ENCODE assay signal across 8 cellular contexts in genomic region chr17:28646039-28646754, GRCh38. TPM values are rescaled to one million over a fixed set of nuclear protein-coding genes. Genes with fewer than 3 reads are reported as not detected.
DNase-seq lines count a peak whose midpoint lies in the region; ATAC-seq and FAIRE-seq lines count a peak whose summit lies in the region.

No MANE protein-coding gene starts in this region.

- no peaks in the 10 kb centered on the region for H3K9me3 ChIP-seq in iPS-20b (ENCODE audit: insufficient read depth, low read depth, low read length)

- FAIRE-seq in RCC 7860 (lab: Jason Lieb, UNC): no peak

- H3K27me3 Mint-ChIP-seq in IgD-negative memory B cell: no peaks in the 10 kb centered on the region
- no peaks in the 10 kb centered on the region for H3K27me3 Mint-ChIP-seq in activated CD8-positive, alpha-beta T cell treated with anti-CD3 and anti-CD28 coated beads, Interleukin-2, amount 10 ng/mL, durations not matched to agents 7 days and 5 days (ENCODE audit: low read depth)
- H3K27me3 Mint-ChIP-seq in stimulated activated memory B cell treated with anti-CD40 and anti-IgM and Interleukin-4, amounts not matched to agents 10 μg/mL and 1 μg/mL and 100 μg/mL, for 72 hours: no peaks in the 10 kb centered on the region

- H3K27ac ChIP-seq in iPS-20b (ENCODE audit: low read length): no peak overlapping the region

- H3K9me3 Mint-ChIP-seq in IgD-negative memory B cell: no peaks in the 10 kb centered on the region
- no peaks in the 10 kb centered on the region for H3K9me3 Mint-ChIP-seq in activated CD8-positive, alpha-beta T cell treated with anti-CD3 and anti-CD28 coated beads, Interleukin-2, amount 10 ng/mL, durations not matched to agents 7 days and 5 days (ENCODE audit: insufficient read depth)
- no peaks in the 10 kb centered on the region for H3K9me3 Mint-ChIP-seq in stimulated activated memory B cell treated with anti-CD40 and anti-IgM and Interleukin-4, amounts not matched to agents 10 μg/mL and 1 μg/mL and 100 μg/mL, for 72 hours

- no peaks in the 10 kb centered on the region for H3K27me3 ChIP-seq in iPS-20b (ENCODE audit: insufficient read depth, low read length)

- H3K4me1 ChIP-seq in iPS-20b (ENCODE audit: insufficient read depth, low read length): peaks cover 5% of the 10 kb centered on the region; the same call in 1 of the 2 replicates

- CTCF ChIA-PET in activated CD8-positive, alpha-beta T cell treated with anti-CD3 and anti-CD28 coated beads, Interleukin-2, amount 10 ng/mL, durations not matched to agents 7 days and 5 days (lab: Charles Lee): interaction anchor here (0.7 to 5.3 kb wide), 26 partner anchors 9 to 117 kb away, joined by 3 to 104 read pairs (median 4); partner anchors contain the start of genes NEK8, PIGS, PROCA1 and RPL23A

- POLR2A ChIA-PET in activated CD8-positive, alpha-beta T cell treated with anti-CD3 and anti-CD28 coated beads, Interleukin-2, amount 10 ng/mL, durations not matched to agents 7 days and 5 days (lab: Charles Lee): interaction anchor here (0.8 to 5.0 kb wide), 8 partner anchors 9 to 303 kb away, joined by 3 to 67 read pairs (median 5); partner anchors contain the start of genes PROCA1, RPL23A, SDF2 and SPAG5

- H3K36me3 ChIP-seq in iPS-20b (ENCODE audit: insufficient read depth, low read depth, low read length): peaks cover 44% of the 10 kb centered on the region

- H3K9ac ChIP-seq in iPS-20b (ENCODE audit: low read depth, low read length): peak overlapping the region; percentile 84; the same call in 1 of the 2 replicates

- ATAC-seq in activated CD8-positive, alpha-beta T cell treated with anti-CD3 and anti-CD28 coated beads, Interleukin-2, amount 10 ng/mL, durations not matched to agents 7 days and 5 days: no peak
- no peak for ATAC-seq in stimulated activated memory B cell treated with anti-CD40 and anti-IgM and Interleukin-4, amounts not matched to agents 10 μg/mL and 1 μg/mL and 100 μg/mL, for 72 hours
- no peak for ATAC-seq in GM21528 (IDR thresholded peaks at IDR 0.05; ENCODE audit: low FRiP score, unreplicated experiment)

- H3K4me3 ChIP-seq in iPS-20b (ENCODE audit: low read length): peak overlapping the region; percentile 89; the same call in 1 of the 2 replicates

- peaks cover 30 to 33% (median 31%) of the 10 kb centered on the region in 3 donors for H3K4me1 Mint-ChIP-seq in IgD-negative memory B cell
- peaks cover 36% of the 10 kb centered on the region for H3K4me1 Mint-ChIP-seq in activated CD8-positive, alpha-beta T cell treated with anti-CD3 and anti-CD28 coated beads, Interleukin-2, amount 10 ng/mL, durations not matched to agents 7 days and 5 days (ENCODE audit: low read depth)
- peaks cover 37% of the 10 kb centered on the region for H3K4me1 Mint-ChIP-seq in stimulated activated memory B cell treated with anti-CD40 and anti-IgM and Interleukin-4, amounts not matched to agents 10 μg/mL and 1 μg/mL and 100 μg/mL, for 72 hours

- H3K4me3 Mint-ChIP-seq in IgD-negative memory B cell: peak overlapping the region; percentile 93 to 98 (median 94)
- peak overlapping the region; percentile 87 for H3K4me3 Mint-ChIP-seq in activated CD8-positive, alpha-beta T cell treated with anti-CD3 and anti-CD28 coated beads, Interleukin-2, amount 10 ng/mL, durations not matched to agents 7 days and 5 days
- H3K4me3 Mint-ChIP-seq in stimulated activated memory B cell treated with anti-CD40 and anti-IgM and Interleukin-4, amounts not matched to agents 10 μg/mL and 1 μg/mL and 100 μg/mL, for 72 hours: peak overlapping the region; percentile 92

- H3K27ac Mint-ChIP-seq in IgD-negative memory B cell: peak overlapping the region; percentile 93 to 99 (median 98)
- H3K27ac Mint-ChIP-seq in activated CD8-positive, alpha-beta T cell treated with anti-CD3 and anti-CD28 coated beads, Interleukin-2, amount 10 ng/mL, durations not matched to agents 7 days and 5 days: peak overlapping the region; percentile 84
- peak overlapping the region; percentile 90 for H3K27ac Mint-ChIP-seq in stimulated activated memory B cell treated with anti-CD40 and anti-IgM and Interleukin-4, amounts not matched to agents 10 μg/mL and 1 μg/mL and 100 μg/mL, for 72 hours

- H3K36me3 Mint-ChIP-seq in IgD-negative memory B cell: no peaks in the 10 kb centered on the region
- H3K36me3 Mint-ChIP-seq in activated CD8-positive, alpha-beta T cell treated with anti-CD3 and anti-CD28 coated beads, Interleukin-2, amount 10 ng/mL, durations not matched to agents 7 days and 5 days (ENCODE audit: low read depth): peaks cover 51% of the 10 kb centered on the region
- peaks cover 33% of the 10 kb centered on the region for H3K36me3 Mint-ChIP-seq in stimulated activated memory B cell treated with anti-CD40 and anti-IgM and Interleukin-4, amounts not matched to agents 10 μg/mL and 1 μg/mL and 100 μg/mL, for 72 hours

- DNase-seq in activated CD8-positive, alpha-beta T cell treated with anti-CD3 and anti-CD28 coated beads, Interleukin-2, amount 10 ng/mL, durations not matched to agents 7 days and 5 days: no peak
- DNase-seq in NCI-H2171 treated with DMSO at 0.1 percent for 48 hours (lab: John Stamatoyannopoulos, UW) (no peak), NCI-H187 (lab: John Stamatoyannopoulos, UW) (no peak), RCC 7860 (ENCODE audit: low spot score) (no peak)

RNA-seq across cellular contexts. Expression of gene BLTP2, which starts 1.2 kb away (rescaled TPM):
- polyA plus RNA-seq in IgD-negative memory B cell: 41.4 TPM
- 100 to 1,000 TPM; 162 to 169 TPM for total RNA-seq in activated CD8-positive, alpha-beta T cell treated with anti-CD3 and anti-CD28 coated beads, Interleukin-2, amount 10 ng/mL, durations not matched to agents 7 days and 5 days

RNA-seq across cellular contexts. Expression of gene SDF2, which starts 15.5 kb away (rescaled TPM):
- 59.5 TPM for polyA plus RNA-seq in IgD-negative memory B cell
- total RNA-seq in activated CD8-positive, alpha-beta T cell treated with anti-CD3 and anti-CD28 coated beads, Interleukin-2, amount 10 ng/mL, durations not matched to agents 7 days and 5 days: 10 to 100 TPM; 51.7 to 54.5 TPM

RNA-seq across cellular contexts. Expression of gene SUPT6H, which starts 15.8 kb away (rescaled TPM):
- 14.2 TPM for polyA plus RNA-seq in IgD-negative memory B cell
- total RNA-seq in activated CD8-positive, alpha-beta T cell treated with anti-CD3 and anti-CD28 coated beads, Interleukin-2, amount 10 ng/mL, durations not matched to agents 7 days and 5 days: 10 to 100 TPM; 69.4 to 72.8 TPM

RNA-seq across cellular contexts. Expression of gene RSKR, which starts 32.2 kb away (rescaled TPM):
- polyA plus RNA-seq in IgD-negative memory B cell: 0.11 TPM
- total RNA-seq in activated CD8-positive, alpha-beta T cell treated with anti-CD3 and anti-CD28 coated beads, Interleukin-2, amount 10 ng/mL, durations not matched to agents 7 days and 5 days: 10 to 100 TPM; 23.0 to 28.7 TPM

RNA-seq across cellular contexts. Expression of gene SPAG5, which starts 47.4 kb away (rescaled TPM):
- polyA plus RNA-seq in IgD-negative memory B cell: 2.2 TPM
- total RNA-seq in activated CD8-positive, alpha-beta T cell treated with anti-CD3 and anti-CD28 coated beads, Interleukin-2, amount 10 ng/mL, durations not matched to agents 7 days and 5 days: 100 to 1,000 TPM; 162 to 170 TPM
